Comparison of ENCODE assay signal across 17 cellular contexts in the genomic region with DNA sequence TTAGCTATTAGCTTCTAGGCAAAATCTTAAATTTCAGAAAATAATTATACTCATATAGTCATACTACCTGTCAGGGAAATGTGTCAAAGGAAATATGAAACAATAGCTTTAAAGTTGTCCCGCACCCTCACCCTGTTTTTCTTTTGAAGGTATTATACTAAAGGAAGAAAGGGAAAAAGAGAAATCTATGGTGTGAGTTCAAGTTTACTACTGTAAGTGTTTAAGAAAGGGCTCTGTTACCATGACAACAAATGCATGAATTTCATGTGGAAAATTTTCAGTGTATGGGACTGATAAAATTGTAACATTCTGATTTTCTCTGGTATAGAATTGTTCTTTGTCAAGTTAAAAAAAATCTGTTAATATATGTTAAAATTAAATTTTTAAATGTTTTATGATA.
DNase-seq lines count a peak whose midpoint lies in the region; ATAC-seq, FAIRE-seq and TF ChIP-seq lines count a peak whose summit lies in the region.
"Had no signal": no experiment of that assay in that cellular context is flagged by ENCODE, and none has a peak within 500 bp of the region (broad histone marks: within the 10 kb centered on the region; RNA-seq: fewer than 3 reads in every experiment).

No MANE protein-coding gene starts in this region.

- DNase-seq in DMS 273 (lab: John Stamatoyannopoulos, UW; ENCODE audit: unreplicated experiment) (peak; percentile 1), DMS 273 treated with DMSO at 0.1 percent for 48 hours (lab: John Stamatoyannopoulos, UW) (no peak), GM12878 (ENCODE audit: low read depth, low spot score) (no peak), A673 (ENCODE audit: low spot score) (no peak), GM19239 (ENCODE audit: insufficient read length, low spot score) (no peak), LoVo (ENCODE audit: low spot score) (no peak)
- DNase-seq: ACHN; C1 segment of cervical spinal cord; Calu3; CD4-positive, alpha-beta T cell; DMS153; GM23248; H7 had no signal

- H2AFZ ChIP-seq in GM12878 (ENCODE audit: control insufficient read depth, low read depth, low read length): no peak overlapping the region
- H2AFZ ChIP-seq: GM23248 had no signal

- SMC1A ChIA-PET in GM12878 (lab: Charles Lee; ENCODE audit: uncharacterized antibody, unreplicated experiment): interaction anchor here (0.6 kb wide), 1 partner anchor 738 kb away, joined by 3 read pairs; no protein-coding TSS in a partner anchor

- 100% methylated on average over 1 of the region's 1 CpG for WGBS in GM12878 (ENCODE audit: insufficient coverage, insufficient replicate concordance, low lambda C conversion rate, missing lambda C conversion rate)

- TF ChIP-seq POLR2A in GM12878 (IDR thresholded peaks at IDR 0.05; ENCODE audit: low read depth, low read length): no peak

- H3K27me3 ChIP-seq in GM12878 (replicated peaks in 1 of 2; ENCODE audit: control insufficient read depth in 2 of 2, insufficient read depth in 2 of 2, low read length in 1 of 2) (no peaks in the 10 kb centered on the region), A673 (replicated peaks; ENCODE audit: insufficient read depth, low read depth, low read length, poor library complexity) (no peaks in the 10 kb centered on the region)

- no peak for TF ChIP-seq RAD21 in GM12878 (IDR thresholded peaks at IDR 0.05; ENCODE audit: insufficient read depth, low read depth, low read length)

- FAIRE-seq in A204.1 (lab: Jason Lieb, UNC) (peak; percentile 90), GM12878 (lab: Jason Lieb, UNC) (no peak), islet of Langerhans (lab: Jason Lieb, UNC) (peak; percentile 86), GM19239 (lab: Jason Lieb, UNC) (no peak)

- RAD21 ChIA-PET in GM12878 (lab: Charles Lee; ENCODE audit: unreplicated experiment): no interaction called here

- TF ChIP-seq CTCF in GM12878 (IDR thresholded peaks at IDR 0.05 in 2 of 3, conservative IDR thresholded peaks at IDR 0.05 in 1 of 3; ENCODE audit: control insufficient read depth in 2 of 3, extremely low read depth in 1 of 3, insufficient read depth in 1 of 3, low read depth in 3 of 3, low read length in 3 of 3): no peak
- TF ChIP-seq CTCF in A673 (conservative IDR thresholded peaks at IDR 0.05; ENCODE audit: low read depth, low read length): no peak

- no peak overlapping the region for H3K4me3 ChIP-seq in GM12878
- no peak overlapping the region for H3K4me3 ChIP-seq in A673 (ENCODE audit: low read depth, low read length, poor library complexity, severe bottlenecking)
- H3K4me3 ChIP-seq: GM23248 had no signal

- no peaks in the 10 kb centered on the region for H3K79me2 ChIP-seq in GM12878 (ENCODE audit: control insufficient read depth, insufficient read depth, low read length)

- intact Hi-C loops in GM12878 (cut with micrococcal nuclease; ENCODE audit: unreplicated experiment) (no loop called here), A673 (cut with micrococcal nuclease; ENCODE audit: unreplicated experiment) (no loop called here)

- in situ Hi-C loops in GM12878 (cut with MboI): no loop called here

- H3K9ac ChIP-seq in GM12878 (ENCODE audit: control insufficient read depth, insufficient read depth, low read length): no peak overlapping the region
- H3K9ac ChIP-seq: GM23248, KMS-11 had no signal

- H3K4me1 ChIP-seq in GM12878 (ENCODE audit: control insufficient read depth, insufficient read depth, low read length) (peaks cover 10% of the 10 kb centered on the region), A673 (ENCODE audit: insufficient read depth, low read length, poor library complexity, severe bottlenecking) (peaks cover 9% of the 10 kb centered on the region)

- no peak overlapping the region for H3K4me2 ChIP-seq in GM12878 (ENCODE audit: control insufficient read depth, insufficient read depth)
- H3K4me2 ChIP-seq: KMS-11 had no signal

- ATAC-seq in GM12878: no peak

- H3K9me3 ChIP-seq in GM12878 (replicated peaks; ENCODE audit: control insufficient read depth, insufficient read depth, low read length) (peaks cover 2% of the 10 kb centered on the region), A673 (ENCODE audit: low read depth, low read length, poor library complexity, severe bottlenecking) (no peaks in the 10 kb centered on the region)

- H3K36me3 ChIP-seq in GM12878 (ENCODE audit: control insufficient read depth in 2 of 2, insufficient read depth in 2 of 2, low read length in 1 of 2): no peaks in the 10 kb centered on the region; a peak in 1 of 4 replicates
- no peaks in the 10 kb centered on the region for H3K36me3 ChIP-seq in A673 (ENCODE audit: insufficient read depth, low read length, poor library complexity, severe bottlenecking)

- H3K27ac ChIP-seq in GM12878 (ENCODE audit: control insufficient read depth, insufficient read depth) (no peak overlapping the region), A673 (ENCODE audit: low read depth, low read length, poor library complexity, severe bottlenecking) (no peak overlapping the region)
- H3K27ac ChIP-seq: 22Rv1, GM23248, KMS-11 had no signal

- TF ChIP-seq EP300 in GM12878 (IDR thresholded peaks at IDR 0.05; ENCODE audit: borderline replicate concordance in 1 of 2, control insufficient read depth in 1 of 2, low read depth in 2 of 2, low read length in 2 of 2): no peak

- CTCF ChIA-PET in GM12878 (lab: Yijun Ruan, JAX): interaction anchor here (1.2 kb wide), 1 partner anchor 13 kb away, joined by 3 read pairs; no protein-coding TSS in a partner anchor
- CTCF ChIA-PET in A673 (lab: Charles Lee): no interaction called here

- BruUV-seq in GM12878 (replicated peaks; lab: Mats Ljungman, UMichigan) (no TSS peak), A673 (replicated peaks; lab: Mats Ljungman, UMichigan) (no TSS peak)

- H4K20me1 ChIP-seq in GM12878 (ENCODE audit: control insufficient read depth, insufficient read depth): no peaks in the 10 kb centered on the region

- POLR2A ChIA-PET in GM12878 (lab: Charles Lee) (interaction anchor here (0.5 to 0.6 kb wide), 2 partner anchors 349 to 766 kb away, joined by 3 to 6 read pairs; no protein-coding TSS in a partner anchor), A673 (lab: Charles Lee; ENCODE audit: low non-redundant PET) (no interaction called here)

TF ChIP-seq in GM12878, 131 proteins besides CTCF, POLR2A, EP300 and RAD21:
- TF ChIP-seq BMI1 (IDR thresholded peaks at IDR 0.05; ENCODE audit: borderline replicate concordance) (0 out of 2 replicates have a peak, but pooled peaks have one; percentile 51), ATF2 (IDR thresholded peaks at IDR 0.05; ENCODE audit: low read length) (no peak)
